ENCODE assay signal across 10 cellular contexts in genomic region chr17:2690165-2691068, GRCh38. TPM values are rescaled to one million over a fixed set of nuclear protein-coding genes. Genes with fewer than 3 reads are reported as not detected.
DNase-seq lines count a peak whose midpoint lies in the region; ATAC-seq lines count a peak whose summit lies in the region.
"Had no signal": no experiment of that assay in that cellular context is flagged by ENCODE, and none has a peak within 500 bp of the region (broad histone marks: within the 10 kb centered on the region; RNA-seq: fewer than 3 reads in every experiment).

No MANE protein-coding gene starts in this region.

- H3K27ac Mint-ChIP-seq in activated T-cell treated with anti-CD3 and anti-CD28 coated beads, Interleukin-2, amount 50 U/mL, for 72 hours: peak overlapping the region; percentile 38
- H3K27ac Mint-ChIP-seq in activated CD8-positive, alpha-beta memory T cell treated with anti-CD3 and anti-CD28 coated beads, Interleukin-2, amount 10 ng/mL, durations not matched to agents 7 days and 5 days: no peak overlapping the region
- H3K27ac Mint-ChIP-seq in stimulated activated memory B cell treated with anti-CD40 and anti-IgM and Interleukin-4, amounts not matched to agents 10 μg/mL and 1 μg/mL and 100 μg/mL, for 72 hours: no peak overlapping the region

- DNase-seq in activated T-cell treated with anti-CD3 and anti-CD28 coated beads, Interleukin-2, amount 50 U/mL, for 72 hours: no peak
- no peak for DNase-seq in activated T-cell treated with anti-CD3 and anti-CD28 coated beads for 4 hours
- DNase-seq in activated CD8-positive, alpha-beta memory T cell treated with anti-CD3 and anti-CD28 coated beads, Interleukin-2, amount 10 ng/mL, durations not matched to agents 7 days and 5 days: peak; percentile 38
- DNase-seq in left lobe of liver (ENCODE audit: low spot score): peak; percentile 46
- DNase-seq in NCI-H2196 treated with DMSO at 0.1 percent for 48 hours (lab: John Stamatoyannopoulos, UW; ENCODE audit: unreplicated experiment): no peak
- DNase-seq: occipital lobe had no signal

- H3K4me3 Mint-ChIP-seq in activated T-cell treated with anti-CD3 and anti-CD28 coated beads, Interleukin-2, amount 50 U/mL, for 72 hours: no peak overlapping the region
- no peak overlapping the region for H3K4me3 Mint-ChIP-seq in activated CD8-positive, alpha-beta memory T cell treated with anti-CD3 and anti-CD28 coated beads, Interleukin-2, amount 10 ng/mL, durations not matched to agents 7 days and 5 days
- peak overlapping the region; percentile 12 for H3K4me3 Mint-ChIP-seq in stimulated activated memory B cell treated with anti-CD40 and anti-IgM and Interleukin-4, amounts not matched to agents 10 μg/mL and 1 μg/mL and 100 μg/mL, for 72 hours

- no peaks in the 10 kb centered on the region for H3K9me3 Mint-ChIP-seq in activated T-cell treated with anti-CD3 and anti-CD28 coated beads, Interleukin-2, amount 50 U/mL, for 72 hours
- H3K9me3 Mint-ChIP-seq in activated CD8-positive, alpha-beta memory T cell treated with anti-CD3 and anti-CD28 coated beads, Interleukin-2, amount 10 ng/mL, durations not matched to agents 7 days and 5 days (ENCODE audit: low read depth): no peaks in the 10 kb centered on the region
- H3K9me3 Mint-ChIP-seq in stimulated activated memory B cell treated with anti-CD40 and anti-IgM and Interleukin-4, amounts not matched to agents 10 μg/mL and 1 μg/mL and 100 μg/mL, for 72 hours: no peaks in the 10 kb centered on the region

- no peaks in the 10 kb centered on the region for H3K36me3 Mint-ChIP-seq in activated T-cell treated with anti-CD3 and anti-CD28 coated beads, Interleukin-2, amount 50 U/mL, for 72 hours (ENCODE audit: insufficient read depth in 2 of 2)
- H3K36me3 Mint-ChIP-seq in activated CD8-positive, alpha-beta memory T cell treated with anti-CD3 and anti-CD28 coated beads, Interleukin-2, amount 10 ng/mL, durations not matched to agents 7 days and 5 days: peaks cover 11% of the 10 kb centered on the region
- H3K36me3 Mint-ChIP-seq in stimulated activated memory B cell treated with anti-CD40 and anti-IgM and Interleukin-4, amounts not matched to agents 10 μg/mL and 1 μg/mL and 100 μg/mL, for 72 hours: peaks cover 23% of the 10 kb centered on the region

- ATAC-seq in activated T-cell treated with anti-CD3 and anti-CD28 coated beads, Interleukin-2, amount 50 U/mL, for 72 hours (replicated peaks in 1 of 2): no peak
- no peak for ATAC-seq in activated CD8-positive, alpha-beta memory T cell treated with anti-CD3 and anti-CD28 coated beads, Interleukin-2, amount 10 ng/mL, durations not matched to agents 7 days and 5 days
- ATAC-seq in left lobe of liver: no peak
- ATAC-seq in stimulated activated memory B cell treated with anti-CD40 and anti-IgM and Interleukin-4, amounts not matched to agents 10 μg/mL and 1 μg/mL and 100 μg/mL, for 72 hours: no peak
- no peak for ATAC-seq in HG02798 (IDR thresholded peaks at IDR 0.05; ENCODE audit: poor library complexity, unreplicated experiment)
- no peak for ATAC-seq in HG03432 (IDR thresholded peaks at IDR 0.05; ENCODE audit: unreplicated experiment)

- CTCF ChIA-PET in activated CD8-positive, alpha-beta memory T cell treated with anti-CD3 and anti-CD28 coated beads, Interleukin-2, amount 10 ng/mL, durations not matched to agents 7 days and 5 days (lab: Charles Lee): no interaction called here

- H3K27me3 Mint-ChIP-seq in activated T-cell treated with anti-CD3 and anti-CD28 coated beads, Interleukin-2, amount 50 U/mL, for 72 hours (ENCODE audit: low read depth): no peaks in the 10 kb centered on the region
- H3K27me3 Mint-ChIP-seq in activated CD8-positive, alpha-beta memory T cell treated with anti-CD3 and anti-CD28 coated beads, Interleukin-2, amount 10 ng/mL, durations not matched to agents 7 days and 5 days: no peaks in the 10 kb centered on the region
- no peaks in the 10 kb centered on the region for H3K27me3 Mint-ChIP-seq in stimulated activated memory B cell treated with anti-CD40 and anti-IgM and Interleukin-4, amounts not matched to agents 10 μg/mL and 1 μg/mL and 100 μg/mL, for 72 hours

- no peaks in the 10 kb centered on the region for H3K4me1 Mint-ChIP-seq in activated T-cell treated with anti-CD3 and anti-CD28 coated beads, Interleukin-2, amount 50 U/mL, for 72 hours (ENCODE audit: low read depth)
- H3K4me1 Mint-ChIP-seq in activated CD8-positive, alpha-beta memory T cell treated with anti-CD3 and anti-CD28 coated beads, Interleukin-2, amount 10 ng/mL, durations not matched to agents 7 days and 5 days: peaks cover 21% of the 10 kb centered on the region
- peaks cover 21% of the 10 kb centered on the region for H3K4me1 Mint-ChIP-seq in stimulated activated memory B cell treated with anti-CD40 and anti-IgM and Interleukin-4, amounts not matched to agents 10 μg/mL and 1 μg/mL and 100 μg/mL, for 72 hours

RNA-seq across cellular contexts. Expression of gene CLUH, which starts 21.1 kb away (rescaled TPM):
- 10 to 100 TPM; 32.1 to 49.7 TPM for total RNA-seq in activated T-cell treated with anti-CD3 and anti-CD28 coated beads, Interleukin-2, amount 50 U/mL, for 72 hours
- total RNA-seq in activated CD8-positive, alpha-beta memory T cell treated with anti-CD3 and anti-CD28 coated beads, Interleukin-2, amount 10 ng/mL, durations not matched to agents 7 days and 5 days: 10 to 100 TPM; 65.0 to 81.1 TPM
- 194 TPM for total RNA-seq in left lobe of liver

RNA-seq across cellular contexts. Expression of gene CCDC92B, which starts 59.0 kb away (rescaled TPM):
- total RNA-seq in activated T-cell treated with anti-CD3 and anti-CD28 coated beads, Interleukin-2, amount 50 U/mL, for 72 hours: under 1 TPM in 1 of 2 donors, not detected in 1; 0.14 TPM
- under 1 TPM in 1 of 2 experiments, not detected in 1; 0.12 TPM for total RNA-seq in activated CD8-positive, alpha-beta memory T cell treated with anti-CD3 and anti-CD28 coated beads, Interleukin-2, amount 10 ng/mL, durations not matched to agents 7 days and 5 days
- not detected for total RNA-seq in left lobe of liver
- total RNA-seq: OCI-LY7 had no signal

Comparison
In these comparisons a context has a peak if more than half of its experiments do, and no peak if none do; other contexts are left out.
1. DNase-seq: peak in activated CD8-positive, alpha-beta memory T cell treated with anti-CD3 and anti-CD28 coated beads, Interleukin-2, amount 10 ng/mL, durations not matched to agents 7 days and 5 days (single experiment) and left lobe of liver (single experiment); none in activated T-cell treated with anti-CD3 and anti-CD28 coated beads, Interleukin-2, amount 50 U/mL, for 72 hours (0 of 2), activated T-cell treated with anti-CD3 and anti-CD28 coated beads for 4 hours (single experiment) and NCI-H2196 treated with DMSO at 0.1 percent for 48 hours (single experiment).